ENCODE assay signal across 8 cellular contexts in genomic region chr3:62873672-62874397, GRCh38. TPM values are rescaled to one million over a fixed set of nuclear protein-coding genes. Genes with fewer than 3 reads are reported as not detected.
A peak's percentile ranks its signal among the peaks of the same experiment; 100 is the strongest.
DNase-seq lines count a peak whose midpoint lies in the region; ATAC-seq and TF ChIP-seq lines count a peak whose summit lies in the region.

No MANE protein-coding gene starts in this region.

- peak; percentile 33 for DNase-seq in SIG-M5 treated with dmso at 0.1 percent for 504 hours (lab: John Stamatoyannopoulos, UW; ENCODE audit: unreplicated experiment)
- DNase-seq in SIG-M5 (lab: John Stamatoyannopoulos, UW) = no peak
- peak; percentile 45 for DNase-seq in NCI-H774 (lab: John Stamatoyannopoulos, UW)
- DNase-seq in epithelial cell of proximal tubule (ENCODE audit: low read depth) = no peak
- DNase-seq in mucosa of gallbladder (ENCODE audit: low spot score) = peak; percentile 61
- DNase-seq in activated CD4-positive, CD25-positive, alpha-beta regulatory T cell treated with anti-CD3 and anti-CD28 coated beads, Interleukin-2, amount 50 U/mL, for 72 hours = no peak

- TF ChIP-seq CTCF in epithelial cell of proximal tubule (conservative IDR thresholded peaks at IDR 0.05; ENCODE audit: low read depth, low read length) = no peak

- H3K4me3 ChIP-seq in epithelial cell of proximal tubule (ENCODE audit: low read depth, low read length) = peak overlapping the region; percentile 36

- ATAC-seq in GM18873 (IDR thresholded peaks at IDR 0.05; ENCODE audit: low FRiP score, unreplicated experiment) (no peak), HG03280 (IDR thresholded peaks at IDR 0.05; ENCODE audit: unreplicated experiment) (no peak)

RNA-seq across cellular contexts. Expression of gene CADPS, which starts 1.4 kb away (rescaled TPM):
- not detected in 2 replicates for total RNA-seq in epithelial cell of proximal tubule
- total RNA-seq in mucosa of gallbladder = 37.2 TPM

Comparison
In these comparisons a context has a peak if more than half of its experiments do, and no peak if none do; other contexts are left out.
1. DNase-seq: peak in SIG-M5 treated with dmso at 0.1 percent for 504 hours (single experiment), NCI-H774 (single experiment) and mucosa of gallbladder (single experiment); none in SIG-M5 (single experiment), epithelial cell of proximal tubule (single experiment) and activated CD4-positive, CD25-positive, alpha-beta regulatory T cell treated with anti-CD3 and anti-CD28 coated beads, Interleukin-2, amount 50 U/mL, for 72 hours (single experiment).
2. RNA of gene CADPS, which starts 1.4 kb away (total RNA-seq): 37.2 TPM in mucosa of gallbladder (single experiment); not detected in epithelial cell of proximal tubule; every median in the first group is over 10 times any median in the second.